In genomic region chr17:59963738-59964454, GRCh38 we compare ENCODE assay signal across 8 cellular contexts. TPM values are rescaled to one million over a fixed set of nuclear protein-coding genes. Genes with fewer than 3 reads are reported as not detected.
DNase-seq lines count a peak whose midpoint lies in the region; ATAC-seq, FAIRE-seq and TF ChIP-seq lines count a peak whose summit lies in the region.

No MANE protein-coding gene starts in this region.

- ATAC-seq in HG02623 (IDR thresholded peaks at IDR 0.05; ENCODE audit: unreplicated experiment) (peak; percentile 19), left lobe of liver (peak; percentile 61)

- no peak for TF ChIP-seq POLR2A in GM12891 (IDR thresholded peaks at IDR 0.05; ENCODE audit: low read depth, low read length)

- DNase-seq in GM12891 (ENCODE audit: insufficient read length, low spot score) (peak; percentile 11), NCI-H146 (lab: John Stamatoyannopoulos, UW) (peak; percentile 49), dedifferentiated amniotic fluid mesenchymal stem cell (ENCODE audit: extremely low spot score) (peak; percentile 74), left lobe of liver (ENCODE audit: low spot score) (peak; percentile 59), OCI-M2 (lab: John Stamatoyannopoulos, UW; ENCODE audit: unreplicated experiment) (no peak)
- peak; percentile 22 for DNase-seq in activated CD4-positive, alpha-beta T cell treated with anti-CD3 and anti-CD28 coated beads for 1 hour
- DNase-seq in stimulated activated CD4-positive, alpha-beta T cell treated with anti-CD3 and anti-CD28 coated beads, Interleukin-2, amount 100 ng/mL, for 48 hours = peak; percentile 39 to 45

- FAIRE-seq in GM12891 (lab: Jason Lieb, UNC) = peak; percentile 50

TF ChIP-seq in GM12891, 5 proteins besides CTCF, POLR2A, EP300 and RAD21:
- peak; percentile 16; the same call in 1 of the 2 replicates for TF ChIP-seq TAF1 (IDR thresholded peaks at IDR 0.05; ENCODE audit: low read depth, low read length)
- no peak for TF ChIP-seq SPI1 (IDR thresholded peaks at IDR 0.05; ENCODE audit: low read depth, low read length)
- no peak for TF ChIP-seq POLR2AphosphoS5 (IDR thresholded peaks at IDR 0.05; ENCODE audit: low read depth, low read length)

RNA-seq across cellular contexts. Expression of gene RNFT1, which starts 0.6 kb away (rescaled TPM):
- polyA plus RNA-seq in GM12891 (2012; ENCODE audit: low read depth, missing spikeins) = 4.8 TPM
- total RNA-seq in left lobe of liver = 22.8 TPM
